Comparison of ENCODE assay signal across 8 cellular contexts in the genomic region with DNA sequence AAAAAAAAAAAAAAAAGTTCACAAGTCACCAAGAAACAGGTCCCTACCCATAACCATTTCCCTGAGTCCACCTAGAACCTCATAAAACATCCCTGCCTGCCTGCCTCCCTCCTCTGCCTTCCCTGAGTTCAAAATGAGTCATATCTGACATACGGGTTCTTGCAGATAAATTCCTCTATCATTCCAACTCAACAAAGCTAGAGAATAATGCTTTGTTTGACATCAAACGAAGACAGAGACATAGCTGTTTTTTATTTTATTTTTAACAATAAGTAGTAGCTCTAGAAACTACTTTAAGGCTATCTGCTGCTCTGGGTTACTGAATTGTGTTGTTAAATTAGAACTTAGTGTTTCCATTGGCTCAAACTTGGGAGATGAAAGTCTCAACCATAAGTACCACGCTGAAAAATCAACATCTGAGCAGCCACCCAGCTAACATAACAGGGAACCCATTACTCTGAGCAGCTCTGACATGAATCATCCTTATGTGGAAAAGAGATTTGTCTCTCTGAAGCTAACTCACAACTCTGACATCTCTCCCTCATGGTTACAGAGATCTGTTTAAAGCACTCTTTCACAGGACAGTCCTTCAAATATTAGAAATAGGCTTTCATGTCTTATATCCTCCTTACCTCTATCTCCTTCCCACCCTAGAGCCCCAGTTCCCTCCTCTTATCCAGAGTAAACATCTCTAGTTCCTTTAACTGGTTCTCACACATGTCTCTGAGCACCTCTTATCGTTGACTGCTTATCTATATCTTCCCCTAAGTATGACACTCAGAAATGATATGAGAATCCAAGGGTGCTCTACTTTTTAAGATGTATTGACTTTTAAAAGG. TPM values are rescaled to one million over a fixed set of nuclear protein-coding genes. Genes with fewer than 3 reads are reported as not detected.
DNase-seq lines count a peak whose midpoint lies in the region; ATAC-seq and TF ChIP-seq lines count a peak whose summit lies in the region.

No MANE protein-coding gene starts in this region.

- peak overlapping the region; percentile 28 for H3K27ac ChIP-seq in vagina

- no peaks in the 10 kb centered on the region for H3K27me3 ChIP-seq in kidney epithelial cell (ENCODE audit: control insufficient read depth, insufficient read depth, low read length)
- no peaks in the 10 kb centered on the region for H3K27me3 ChIP-seq in vagina
- no peaks in the 10 kb centered on the region for H3K27me3 ChIP-seq in H7 (ENCODE audit: control insufficient read depth, insufficient read depth, low read length)

- H3K36me3 Mint-ChIP-seq in activated naive CD8-positive, alpha-beta T cell: peaks cover 19% of the 10 kb centered on the region

- peak overlapping the region; percentile 90 for H3K27ac Mint-ChIP-seq in activated naive CD8-positive, alpha-beta T cell

- H3K9me3 Mint-ChIP-seq in activated naive CD8-positive, alpha-beta T cell (ENCODE audit: low read depth): no peaks in the 10 kb centered on the region

- TF ChIP-seq CTCF in kidney epithelial cell (IDR thresholded peaks at IDR 0.05; ENCODE audit: insufficient read depth, low read length, poor library complexity, severe bottlenecking) (no peak), vagina (IDR thresholded peaks at IDR 0.05) (no peak)

- no peak overlapping the region for H3K4me3 ChIP-seq in kidney epithelial cell (ENCODE audit: low read depth, low read length)
- no peak overlapping the region for H3K4me3 ChIP-seq in vagina
- no peak overlapping the region for H3K4me3 ChIP-seq in H7 (ENCODE audit: insufficient read depth, low read depth, low read length)

- peak; percentile 23 for ATAC-seq in Right ventricle myocardium inferior

- DNase-seq in Right ventricle myocardium inferior (ENCODE audit: missing footprints) (no peak), cardiac septum (ENCODE audit: low spot score) (no peak), kidney epithelial cell (ENCODE audit: low read depth) (peak; percentile 54), vagina (ENCODE audit: extremely low spot score in 2 of 2) (no peak), amygdala (lab: John Stamatoyannopoulos, UW) (no peak), H7 (no peak), HPDE6-E6E7 (ENCODE audit: extremely low spot score) (no peak)

- H3K4me1 Mint-ChIP-seq in activated naive CD8-positive, alpha-beta T cell (ENCODE audit: low read depth): peaks cover 77% of the 10 kb centered on the region

- peaks cover 67% of the 10 kb centered on the region for H3K4me1 ChIP-seq in vagina

- intact Hi-C loops in Right ventricle myocardium inferior (cut with DNase I) (no loop called here), cardiac septum (cut with DNase I) (no loop called here), vagina (cut with DNase I) (no loop called here)

- H3K36me3 ChIP-seq in kidney epithelial cell (ENCODE audit: control insufficient read depth, insufficient read depth, low read length) (no peaks in the 10 kb centered on the region), vagina (peaks cover 0 to 17% of the 10 kb centered on the region in 2 donors), H7 (replicated peaks; ENCODE audit: control insufficient read depth, insufficient read depth, low read length) (no peaks in the 10 kb centered on the region)

- H3K4me3 Mint-ChIP-seq in activated naive CD8-positive, alpha-beta T cell: peak overlapping the region; percentile 71

- no peaks in the 10 kb centered on the region for H3K27me3 Mint-ChIP-seq in activated naive CD8-positive, alpha-beta T cell

- TF ChIP-seq POLR2A in vagina (IDR thresholded peaks at IDR 0.05): no peak

- H3K9me3 ChIP-seq in vagina: no peaks in the 10 kb centered on the region

RNA-seq across cellular contexts. Expression of a gene that starts 12.1 kb away (rescaled TPM):
- total RNA-seq in Right ventricle myocardium inferior: 95.1 TPM
- 73.7 TPM for total RNA-seq in cardiac septum
- 42.0 and 44.5 TPM in 2 replicates for total RNA-seq in kidney epithelial cell
- 47.4 TPM for total RNA-seq in vagina
- 30.4 and 46.2 TPM in 2 replicates for total RNA-seq in H7 (2014; rRNA removed; shearing (Covaris generic))

RNA-seq across cellular contexts. Expression of a gene that starts 59.4 kb away (rescaled TPM):
- total RNA-seq in Right ventricle myocardium inferior (1.8 TPM), cardiac septum (0.81 TPM), kidney epithelial cell (under 0.01 and 0.14 TPM in 2 replicates), vagina (2.2 TPM)
- 0.14 and 0.18 TPM in 2 replicates for total RNA-seq in H7 (2014; rRNA removed; shearing (Covaris generic))
